In the genomic region with DNA sequence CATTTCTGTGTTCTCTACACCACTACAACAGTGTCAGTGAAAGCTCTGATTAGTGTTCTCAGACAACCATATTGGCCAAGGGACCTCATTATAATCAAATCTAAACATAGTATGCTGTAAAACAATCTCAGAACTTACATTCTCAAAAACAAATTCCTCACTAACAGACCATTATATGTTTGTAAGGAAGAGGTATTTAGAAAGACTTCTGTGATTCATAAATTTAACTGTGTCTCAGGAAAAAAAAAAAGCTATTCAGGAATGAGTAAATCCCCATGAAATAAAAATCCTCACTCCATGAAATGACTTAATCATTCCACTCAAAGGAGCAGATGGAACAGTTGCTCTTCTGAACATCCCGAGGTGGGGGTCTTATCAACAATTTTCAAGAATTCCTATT, we compare ENCODE assay signal across 32 cellular contexts.
"Had no signal": no experiment of that assay in that cellular context is flagged by ENCODE, and none has a peak within 500 bp of the region (broad histone marks: within the 10 kb centered on the region; RNA-seq: fewer than 3 reads in every experiment).

No MANE protein-coding gene starts in this region.

- H3K4me3 ChIP-seq: adrenal gland, ascending aorta, gastroesophageal sphincter, hepatocyte, mucosa of descending colon, right lobe of liver, skin epidermis, uterus had no signal

- H3K27ac Mint-ChIP-seq: activated naive CD8-positive, alpha-beta T cell; activated T-cell treated with anti-CD3 and anti-CD28 coated beads, Interleukin-2, amount 50 U/mL, for 72 hours; nephron; stimulated activated memory B cell treated with anti-CD40 and anti-IgM and Interleukin-4, amounts not matched to agents 10 μg/mL and 1 μg/mL and 100 μg/mL, for 72 hours; stimulated activated naive CD8-positive, alpha-beta T cell treated with anti-CD3 and anti-CD28 coated beads, Interleukin-15, amount 100 ng/mL, for 72 hours; T-helper 1 cell treated with Interleukin-12 subunit alpha and Interleukin-12 subunit beta and Interleukin-4 antibody, amounts not matched to agents 30 μg/mL and 1 μg/mL, for 36 hours; type B pancreatic cell had no signal

- H3K4me1 ChIP-seq: adrenal gland, gastroesophageal sphincter, right lobe of liver, uterus had no signal

- H3K9me3 ChIP-seq: adrenal gland, ascending aorta, gastroesophageal sphincter, mucosa of descending colon, right lobe of liver, uterus had no signal

- H3K4me1 Mint-ChIP-seq: nephron; stimulated activated memory B cell treated with anti-CD40 and anti-IgM and Interleukin-4, amounts not matched to agents 10 μg/mL and 1 μg/mL and 100 μg/mL, for 72 hours; stimulated activated naive CD8-positive, alpha-beta T cell treated with anti-CD3 and anti-CD28 coated beads, Interleukin-15, amount 100 ng/mL, for 72 hours had no signal

- H3K27me3 ChIP-seq: adrenal gland, ascending aorta, gastroesophageal sphincter, hepatocyte, right lobe of liver, uterus had no signal

- DNase-seq: activated CD4-positive, alpha-beta T cell treated with anti-CD3 and anti-CD28 coated beads for 4 hours; activated CD4-positive, alpha-beta T cell treated with anti-CD3 and anti-CD28 coated beads, Interleukin-2, amount 50 U/mL, for 4 hours; activated naive CD4-positive, alpha-beta T cell treated with Interleukin-2 at 50 U/mL for 16 hours; activated T-cell treated with anti-CD3 and anti-CD28 coated beads for 4 hours; activated T-cell treated with anti-CD3 and anti-CD28 coated beads, Interleukin-2, amount 50 U/mL, for 72 hours; adrenal gland; central memory CD4-positive, alpha-beta T cell; dermis blood vessel endothelial cell; effector CD4-positive, alpha-beta T cell; erythroblast; left cardiac atrium; left ventricle myocardium superior; mucosa of descending colon; right lobe of liver; stimulated activated CD4-positive, alpha-beta T cell treated with anti-CD3 and anti-CD28 coated beads, Interleukin-4, amount 100 ng/mL, for 24 hours; stimulated activated CD8-positive, alpha-beta memory T cell treated with anti-CD3 and anti-CD28 coated beads, Interleukin-4, amount 100 ng/mL, for 48 hours; stimulated activated naive CD8-positive, alpha-beta T cell treated with anti-CD3 and anti-CD28 coated beads, Interleukin-15, amount 100 ng/mL, for 72 hours; substantia nigra; T-helper 9 cell; uterus had no signal

- H3K36me3 Mint-ChIP-seq: activated naive CD8-positive, alpha-beta T cell; stimulated activated memory B cell treated with anti-CD40 and anti-IgM and Interleukin-4, amounts not matched to agents 10 μg/mL and 1 μg/mL and 100 μg/mL, for 72 hours; type B pancreatic cell had no signal

- H3K79me2 ChIP-seq: hepatocyte had no signal

- H2AFZ ChIP-seq: hepatocyte had no signal

- H3K4me3 Mint-ChIP-seq: activated naive CD8-positive, alpha-beta T cell; activated T-cell treated with anti-CD3 and anti-CD28 coated beads, Interleukin-2, amount 50 U/mL, for 72 hours; nephron; stimulated activated memory B cell treated with anti-CD40 and anti-IgM and Interleukin-4, amounts not matched to agents 10 μg/mL and 1 μg/mL and 100 μg/mL, for 72 hours; stimulated activated naive CD8-positive, alpha-beta T cell treated with anti-CD3 and anti-CD28 coated beads, Interleukin-15, amount 100 ng/mL, for 72 hours; T-helper 1 cell treated with Interleukin-12 subunit alpha and Interleukin-12 subunit beta and Interleukin-4 antibody, amounts not matched to agents 30 μg/mL and 1 μg/mL, for 36 hours; type B pancreatic cell had no signal

- H3K9me3 Mint-ChIP-seq: nephron, type B pancreatic cell had no signal

- H3K36me3 ChIP-seq: adrenal gland, ascending aorta, gastroesophageal sphincter, right lobe of liver, uterus had no signal

- H3K27ac ChIP-seq: adrenal gland, ascending aorta, gastroesophageal sphincter, hepatocyte, right lobe of liver, skin epidermis, uterus, VCaP had no signal

- H3K27me3 Mint-ChIP-seq: activated naive CD8-positive, alpha-beta T cell; stimulated activated memory B cell treated with anti-CD40 and anti-IgM and Interleukin-4, amounts not matched to agents 10 μg/mL and 1 μg/mL and 100 μg/mL, for 72 hours; stimulated activated naive CD8-positive, alpha-beta T cell treated with anti-CD3 and anti-CD28 coated beads, Interleukin-15, amount 100 ng/mL, for 72 hours; type B pancreatic cell had no signal

- H3K4me2 ChIP-seq: hepatocyte had no signal

- FAIRE-seq: endometrium, TTC549 had no signal

- ATAC-seq: activated T-cell treated with anti-CD3 and anti-CD28 coated beads, Interleukin-2, amount 50 U/mL, for 72 hours; gastroesophageal sphincter; left cardiac atrium; left ventricle myocardium superior; mucosa of descending colon; right lobe of liver; stimulated activated memory B cell treated with anti-CD40 and anti-IgM and Interleukin-4, amounts not matched to agents 10 μg/mL and 1 μg/mL and 100 μg/mL, for 72 hours; stimulated activated naive CD8-positive, alpha-beta T cell treated with anti-CD3 and anti-CD28 coated beads, Interleukin-15, amount 100 ng/mL, for 72 hours had no signal
